ENCODE assay signal across 9 cellular contexts in the genomic region with DNA sequence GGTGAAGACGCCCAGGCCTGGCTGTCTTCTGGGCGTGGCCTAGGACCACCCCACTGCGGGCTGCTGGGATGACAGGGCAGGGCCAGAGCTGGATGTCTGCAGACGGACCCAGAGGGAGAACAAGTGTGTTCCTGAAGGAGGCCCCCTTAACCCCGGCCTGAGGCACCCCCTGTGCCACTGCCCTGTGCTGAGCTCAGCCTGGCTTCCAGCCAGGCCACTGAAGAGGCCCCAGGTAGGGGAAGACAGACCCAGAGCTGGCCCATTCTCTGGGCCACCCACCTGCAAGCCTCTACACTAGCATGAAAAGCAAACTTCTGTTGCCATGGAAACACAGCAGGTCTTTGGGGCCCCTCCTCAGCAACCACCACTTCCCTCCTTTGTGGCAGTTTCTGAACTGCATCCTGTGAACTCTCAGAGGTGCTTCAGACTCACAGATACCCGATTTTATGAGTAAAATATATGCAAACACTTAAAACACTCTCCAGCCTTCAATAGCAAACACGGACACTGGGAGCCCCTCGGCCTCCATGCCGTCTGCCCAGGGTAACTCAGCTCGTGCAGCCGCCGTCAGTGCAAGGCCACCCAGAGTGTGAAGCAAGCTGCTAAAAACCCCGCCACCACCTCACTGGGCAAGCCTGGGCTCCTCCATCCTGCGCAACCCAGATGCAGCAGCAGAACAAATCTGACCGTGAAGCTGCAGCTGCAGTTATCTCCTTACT. TPM values are rescaled to one million over a fixed set of nuclear protein-coding genes. Genes with fewer than 3 reads are reported as not detected.
DNase-seq lines count a peak whose midpoint lies in the region; ATAC-seq and TF ChIP-seq lines count a peak whose summit lies in the region.
"Had no signal": no experiment of that assay in that cellular context is flagged by ENCODE, and none has a peak within 500 bp of the region (broad histone marks: within the 10 kb centered on the region; RNA-seq: fewer than 3 reads in every experiment).

No MANE protein-coding gene starts in this region.

- H3K4me2 ChIP-seq in osteoblast (ENCODE audit: insufficient read depth, low read length): no peak overlapping the region

- H3K4me1 ChIP-seq in left lung (peaks cover 0 to 68% of the 10 kb centered on the region in 2 donors), aorta (ENCODE audit: control insufficient read depth in 1 of 2, insufficient read depth in 2 of 2, low read length in 2 of 2) (no peaks in the 10 kb centered on the region), osteoblast (ENCODE audit: insufficient read depth, low read length) (peaks cover 2% of the 10 kb centered on the region)

- H3K27ac ChIP-seq in left lung (peak overlapping the region in 1 of 2 donors; percentile 20), aorta (ENCODE audit: low read depth in 1 of 2, low read length in 2 of 2) (no peak overlapping the region), osteoblast (ENCODE audit: low read depth, low read length) (no peak overlapping the region)
- H3K27ac ChIP-seq: SK-N-MC had no signal

- DNase-seq in NCI-H2171 treated with DMSO at 0.1 percent for 48 hours (lab: John Stamatoyannopoulos, UW): peak; percentile 27
- DNase-seq in activated T-cell treated with anti-CD3 and anti-CD28 coated beads, Interleukin-2, amount 50 U/mL, for 1 hour: peak; percentile 73
- DNase-seq in left lung: peak in 1 of 2 donors; percentile 74
- DNase-seq in aorta: no peak
- no peak for DNase-seq in mesenteric fat pad (ENCODE audit: low spot score)
- no peak for DNase-seq in osteoblast (ENCODE audit: insufficient read length, low spot score, missing footprints)

- 83 to 85% methylated on average over 15 of the region's 15 CpGs for WGBS in aorta, 2 donors

- H3K36me3 ChIP-seq in left lung (peaks cover 0 to 18% of the 10 kb centered on the region in 2 donors), aorta (ENCODE audit: control insufficient read depth in 1 of 2, insufficient read depth in 2 of 2, low read length in 1 of 2) (no peaks in the 10 kb centered on the region), osteoblast (ENCODE audit: insufficient read depth, low read length) (no peaks in the 10 kb centered on the region)

- ATAC-seq in GM18873 (IDR thresholded peaks at IDR 0.05; ENCODE audit: low FRiP score, unreplicated experiment) (peak; percentile 82), HG02852 (IDR thresholded peaks at IDR 0.05; ENCODE audit: unreplicated experiment) (peak; percentile 93), left lung (peak; percentile 67), aorta (ENCODE audit: low FRiP score) (peak; percentile 59)

- H3K4me3 ChIP-seq in left lung (no peak overlapping the region), aorta (ENCODE audit: low read length in 2 of 2) (no peak overlapping the region), osteoblast (ENCODE audit: insufficient read depth, low read length) (no peak overlapping the region)
- H3K4me3 ChIP-seq: SK-N-MC had no signal

- intact Hi-C loops in left lung (cut with DNase I) (no loop called here), aorta (cut with DNase I) (no loop called here)

- H3K79me2 ChIP-seq in osteoblast (ENCODE audit: insufficient read depth, low read length): no peaks in the 10 kb centered on the region

- H3K9me3 ChIP-seq in left lung: no peaks in the 10 kb centered on the region
- no peaks in the 10 kb centered on the region for H3K9me3 ChIP-seq in aorta (ENCODE audit: control insufficient read depth, low read length)
- no peaks in the 10 kb centered on the region for H3K9me3 ChIP-seq in osteoblast (ENCODE audit: low read depth, low read length)

- no peaks in the 10 kb centered on the region for H4K20me1 ChIP-seq in osteoblast (ENCODE audit: insufficient read depth, low read length)

- TF ChIP-seq CTCF in left lung (IDR thresholded peaks at IDR 0.05): no peak
- no peak for TF ChIP-seq CTCF in osteoblast (IDR thresholded peaks at IDR 0.05; ENCODE audit: extremely low read depth, low read depth, low read length)

- H2AFZ ChIP-seq in osteoblast (ENCODE audit: low read length): no peak overlapping the region

- H3K27me3 ChIP-seq in left lung (no peaks in the 10 kb centered on the region), aorta (ENCODE audit: control insufficient read depth in 1 of 2, insufficient read depth in 2 of 2, low read length in 1 of 2) (no peaks in the 10 kb centered on the region), osteoblast (ENCODE audit: insufficient read depth, low read length) (no peaks in the 10 kb centered on the region)

RNA-seq across cellular contexts. Expression of a gene that starts 42.5 kb away (rescaled TPM):
- total RNA-seq in left lung: 10 to 100 TPM; 67.9 to 83.8 TPM
- total RNA-seq in aorta: 10 to 100 TPM; 31.8 to 32.1 TPM
- 10 to 100 TPM; 19.0 to 19.9 TPM for polyA plus RNA-seq in aorta
- total RNA-seq in mesenteric fat pad: 52.4 TPM
- total RNA-seq in osteoblast: 102 and 141 TPM in 2 replicates

Comparison
In these comparisons a context has a peak if more than half of its experiments do, and no peak if none do; other contexts are left out.
1. DNase-seq: peak in NCI-H2171 treated with DMSO at 0.1 percent for 48 hours (single experiment) and activated T-cell treated with anti-CD3 and anti-CD28 coated beads, Interleukin-2, amount 50 U/mL, for 1 hour (single experiment); none in aorta (0 of 2), mesenteric fat pad (single experiment) and osteoblast (single experiment).
2. Peak in every context shown above with its lines, with median percentiles within 50 percentile points of each other: ATAC-seq.